Comparison of ENCODE assay signal across 15 cellular contexts in the genomic region with DNA sequence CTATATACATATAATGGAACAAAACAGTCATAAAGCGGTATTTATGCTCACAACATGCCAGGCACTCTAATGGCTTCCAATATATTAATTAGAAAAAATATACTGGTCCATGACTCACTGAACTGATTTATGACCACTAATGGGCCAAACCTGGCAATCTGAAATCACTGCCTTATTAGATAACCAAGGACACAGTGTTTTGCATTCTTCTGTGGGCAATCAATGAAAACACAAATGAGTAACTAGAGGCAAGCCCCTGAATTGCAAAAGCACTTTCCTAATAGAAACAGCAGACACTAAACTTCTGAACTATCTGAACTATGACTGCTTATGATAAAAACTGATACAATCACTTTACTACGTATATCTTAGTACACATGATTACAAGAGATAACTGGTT. TPM values are rescaled to one million over a fixed set of nuclear protein-coding genes. Genes with fewer than 3 reads are reported as not detected.
A peak's percentile ranks its signal among the peaks of the same experiment; 100 is the strongest.
DNase-seq lines count a peak whose midpoint lies in the region; ATAC-seq lines count a peak whose summit lies in the region.
"Had no signal": no experiment of that assay in that cellular context is flagged by ENCODE, and none has a peak within 500 bp of the region (broad histone marks: within the 10 kb centered on the region; RNA-seq: fewer than 3 reads in every experiment).

No MANE protein-coding gene starts in this region.

- peaks cover 4 to 9% (median 7%) of the 10 kb centered on the region in 3 donors for H3K36me3 Mint-ChIP-seq in immature natural killer cell

- peak overlapping the region in 4 of 6 donors; percentile 12 to 44 (median 25) for H3K27ac Mint-ChIP-seq in immature natural killer cell
- H3K27ac Mint-ChIP-seq: activated T-cell treated with anti-CD3 and anti-CD28 coated beads, Interleukin-2, amount 50 U/mL, for 72 hours had no signal

- peaks cover 0 to 12% (median 7%) of the 10 kb centered on the region in 3 donors for H3K27me3 Mint-ChIP-seq in immature natural killer cell (ENCODE audit: low read depth in 3 of 3)

- H3K9me3 Mint-ChIP-seq in immature natural killer cell = no peaks in the 10 kb centered on the region

- ATAC-seq in HG02571 (IDR thresholded peaks at IDR 0.05; ENCODE audit: unreplicated experiment) (no peak), GM21737 (IDR thresholded peaks at IDR 0.05; ENCODE audit: unreplicated experiment) (no peak)
- ATAC-seq: activated T-cell treated with anti-CD3 and anti-CD28 coated beads, Interleukin-2, amount 50 U/mL, for 72 hours; foreskin keratinocyte; left cardiac atrium had no signal

- H3K4me1 Mint-ChIP-seq in immature natural killer cell = peaks cover 48 to 56% of the 10 kb centered on the region in 2 donors

- DNase-seq in AG08395 (ENCODE audit: low spot score) (peak; percentile 31), HT-29 (ENCODE audit: low spot score) (peak; percentile 16), amniotic epithelial cell (ENCODE audit: low read depth) (peak; percentile 78), immature natural killer cell (no peak), NCI-H510A treated with DMSO at 0.1 percent for 48 hours (lab: John Stamatoyannopoulos, UW) (no peak), 8988T (no peak)
- DNase-seq: activated T-cell treated with anti-CD3 and anti-CD28 coated beads, Interleukin-2, amount 50 U/mL, for 72 hours; caudate nucleus; left cardiac atrium; NCI-H1048; stimulated activated CD4-positive, alpha-beta T cell treated with anti-CD3 and anti-CD28 coated beads, Interleukin-15, amount 100 ng/mL, for 24 hours; uterus had no signal

- H3K4me3 Mint-ChIP-seq in immature natural killer cell = no peak overlapping the region

RNA-seq across cellular contexts. Expression of a gene that starts 3.5 kb away (rescaled TPM):
- 6.7 and 7.9 TPM in 2 replicates for total RNA-seq in HT-29 (2014; rRNA removed; shearing (Covaris generic))
- 10 to 100 TPM; 14.7 to 30.6 (median 20.9) TPM for polyA plus RNA-seq in immature natural killer cell

RNA-seq across cellular contexts. Expression of a gene that starts 26.7 kb away (rescaled TPM):
- 15.1 and 15.4 TPM in 2 replicates for total RNA-seq in HT-29 (2014; rRNA removed; shearing (Covaris generic))
- polyA plus RNA-seq in immature natural killer cell = 10 to 100 TPM; 73.8 to 95.4 (median 74.0) TPM

Comparison
In these comparisons a context has a peak if more than half of its experiments do, and no peak if none do; other contexts are left out.
1. DNase-seq: peak in AG08395 (single experiment), HT-29 (single experiment) and amniotic epithelial cell (single experiment); none in immature natural killer cell (0 of 3), NCI-H510A treated with DMSO at 0.1 percent for 48 hours (single experiment) and 8988T (single experiment).